Comparison of ENCODE assay signal across 21 cellular contexts in the genomic region with DNA sequence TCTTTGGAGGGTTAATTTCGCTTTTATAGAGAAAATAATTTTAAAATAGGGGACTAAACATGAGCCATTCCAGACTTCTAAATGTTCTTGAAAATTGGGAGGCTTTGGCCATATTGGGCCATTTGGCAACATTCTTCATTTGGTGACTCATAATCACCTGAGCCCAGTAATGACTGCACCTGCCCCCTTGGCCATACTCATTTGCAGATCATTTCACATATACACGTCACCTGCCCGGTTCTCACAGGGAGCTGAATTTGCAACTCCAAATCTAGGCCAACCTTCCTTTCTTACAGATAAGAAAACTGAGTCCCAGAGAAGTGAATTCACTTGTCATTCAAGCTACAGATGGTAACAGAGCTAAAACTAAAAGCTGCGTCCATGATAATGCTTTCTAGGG.
"Had no signal": no experiment of that assay in that cellular context is flagged by ENCODE, and none has a peak within 500 bp of the region (broad histone marks: within the 10 kb centered on the region; RNA-seq: fewer than 3 reads in every experiment).

No MANE protein-coding gene starts in this region.

- H3K27me3 ChIP-seq: esophagus muscularis mucosa, gastrocnemius medialis, heart right ventricle, spleen, testis, tibial nerve, upper lobe of right lung, vagina had no signal

- H3K9me3 ChIP-seq: esophagus muscularis mucosa, gastrocnemius medialis, heart right ventricle, spleen, testis, tibial nerve, upper lobe of right lung, vagina had no signal

- DNase-seq: effector memory CD4-positive, alpha-beta T cell; gastrocnemius medialis; heart right ventricle; kidney; left colon; left ventricle myocardium superior; naive thymus-derived CD4-positive, alpha-beta T cell; right cardiac atrium; spleen; stimulated activated CD4-positive, alpha-beta T cell treated with anti-CD3 and anti-CD28 coated beads, Interleukin-15, amount 100 ng/mL, for 24 hours; stimulated activated CD4-positive, alpha-beta T cell treated with anti-CD3 and anti-CD28 coated beads, Interleukin-1b, Interleukin-23, amount 100 ng/mL, for 48 hours; stimulated activated CD4-positive, alpha-beta T cell treated with anti-CD3 and anti-CD28 coated beads, Interleukin-4, amount 100 ng/mL, for 24 hours; stimulated activated naive B cell treated with anti-CD40 and anti-IgM and Interleukin-4, amounts not matched to agents 10 μg/mL and 1 μg/mL and 100 μg/mL, for 72 hours; stimulated activated naive CD8-positive, alpha-beta T cell treated with anti-CD3 and anti-CD28 coated beads, Interleukin-15, amount 100 ng/mL, for 72 hours; testis; upper lobe of right lung had no signal

- ATAC-seq: gastrocnemius medialis; heart right ventricle; left colon; left ventricle myocardium superior; naive thymus-derived CD4-positive, alpha-beta T cell; right cardiac atrium; stimulated activated naive B cell treated with anti-CD40 and anti-IgM and Interleukin-4, amounts not matched to agents 10 μg/mL and 1 μg/mL and 100 μg/mL, for 72 hours; stimulated activated naive CD8-positive, alpha-beta T cell treated with anti-CD3 and anti-CD28 coated beads, Interleukin-15, amount 100 ng/mL, for 72 hours; upper lobe of right lung had no signal

- H3K27ac ChIP-seq: epithelial cell of prostate, esophagus muscularis mucosa, gastrocnemius medialis, heart right ventricle, spleen, testis, tibial nerve, upper lobe of right lung, vagina had no signal

- H3K4me3 ChIP-seq: esophagus muscularis mucosa, gastrocnemius medialis, heart right ventricle, lung, spleen, testis, tibial nerve, upper lobe of right lung, vagina had no signal

- H3K4me1 ChIP-seq: esophagus muscularis mucosa, gastrocnemius medialis, heart right ventricle, testis, tibial nerve, upper lobe of right lung, vagina had no signal

- H3K36me3 ChIP-seq: esophagus muscularis mucosa, gastrocnemius medialis, heart right ventricle, spleen, tibial nerve, upper lobe of right lung, vagina had no signal
